28 cellular contexts compared by ENCODE assay signal in genomic region chr15:53982876-53983275, GRCh38. TPM values are rescaled to one million over a fixed set of nuclear protein-coding genes. Genes with fewer than 3 reads are reported as not detected.
"Had no signal": no experiment of that assay in that cellular context is flagged by ENCODE, and none has a peak within 500 bp of the region (broad histone marks: within the 10 kb centered on the region; RNA-seq: fewer than 3 reads in every experiment).

No MANE protein-coding gene starts in this region.

- H3K36me3 ChIP-seq: heart right ventricle, left lung, neural progenitor cell, ovary, right atrium auricular region, right lobe of liver, stomach, suprapubic skin, transverse colon, upper lobe of left lung, vagina had no signal

- H2AFZ ChIP-seq: neural progenitor cell had no signal

- DNase-seq: heart right ventricle; hippocampal formation; kidney; left colon; left lung; mesendoderm; naive B cell; natural killer cell; nephron progenitor cell; ovary; right lobe of liver; stimulated activated CD4-positive, alpha-beta T cell treated with anti-CD3 and anti-CD28 coated beads, Interleukin-12 subunit alpha, Interleukin-12 subunit beta, amount 100 ng/mL, for 4 hours; stimulated activated CD4-positive, alpha-beta T cell treated with anti-CD3 and anti-CD28 coated beads, Interleukin-15, amount 100 ng/mL, for 24 hours; stimulated activated CD4-positive, alpha-beta T cell treated with anti-CD3 and anti-CD28 coated beads, Interleukin-2, amount 100 ng/mL, for 24 hours; stimulated activated CD4-positive, alpha-beta T cell treated with anti-CD3 and anti-CD28 coated beads, Interleukin-4, amount 100 ng/mL, for 1 hour; stimulated activated naive B cell treated with anti-CD40 and anti-IgM and Interleukin-4, amounts not matched to agents 10 μg/mL and 1 μg/mL and 100 μg/mL, for 72 hours; stimulated activated naive CD8-positive, alpha-beta T cell treated with anti-CD3 and anti-CD28 coated beads, Interleukin-15, Interleukin-2, amounts not matched to agents 100 U/mL and 50 U/mL, for 24 hours; stomach; transverse colon; upper lobe of left lung had no signal

- H3K9me3 ChIP-seq: left lung, ovary, right atrium auricular region, right lobe of liver, stomach, suprapubic skin, transverse colon, upper lobe of left lung, vagina had no signal

- H3K27me3 ChIP-seq: ovary, suprapubic skin, upper lobe of left lung, vagina had no signal

- FAIRE-seq: islet of Langerhans, kidney had no signal

- H3K4me3 ChIP-seq: heart right ventricle, left lung, lung, neural progenitor cell, ovary, right atrium auricular region, right lobe of liver, stomach, suprapubic skin, transverse colon, upper lobe of left lung, vagina had no signal

- H3K27ac ChIP-seq: heart right ventricle, left lung, neural progenitor cell, ovary, right atrium auricular region, right lobe of liver, stomach, suprapubic skin, transverse colon, upper lobe of left lung, vagina had no signal

- H3K4me1 ChIP-seq: left lung, neural progenitor cell, right atrium auricular region, suprapubic skin, vagina had no signal

- ATAC-seq: heart right ventricle; left colon; left lung; natural killer cell; right lobe of liver; stimulated activated naive B cell treated with anti-CD40 and anti-IgM and Interleukin-4, amounts not matched to agents 10 μg/mL and 1 μg/mL and 100 μg/mL, for 72 hours; stimulated activated naive CD8-positive, alpha-beta T cell treated with anti-CD3 and anti-CD28 coated beads, Interleukin-15, Interleukin-2, amounts not matched to agents 100 U/mL and 50 U/mL, for 24 hours had no signal

- H3K4me2 ChIP-seq: neural progenitor cell had no signal

RNA-seq across cellular contexts. Expression of gene UNC13C, which starts 4.6 kb away (rescaled TPM):
- total RNA-seq: natural killer cell, pulmonary artery endothelial cell, right lobe of liver, vagina had no signal
- polyA plus RNA-seq: heart right ventricle, liver had no signal
